ENCODE assay signal across 2 cellular contexts in genomic region chr7:128841171-128841690, GRCh38.
TF ChIP-seq lines count a peak whose summit lies in the region.

No MANE protein-coding gene starts in this region.

TF ChIP-seq in GM12891, 5 proteins besides CTCF, POLR2A, EP300 and RAD21:
- TF ChIP-seq SPI1 (IDR thresholded peaks at IDR 0.05; ENCODE audit: low read depth, low read length) (no peak), TAF1 (IDR thresholded peaks at IDR 0.05; ENCODE audit: low read depth, low read length) (no peak)
TF ChIP-seq in GM12891: peak in this region for 0.

TF ChIP-seq in K562, 482 proteins besides CTCF, POLR2A, EP300 and RAD21:
- TF ChIP-seq CBFB (CRISPR knock-in tag; IDR thresholded peaks at IDR 0.05): 0 out of 2 replicates have a peak, but pooled peaks have one; percentile 37
- 0 out of 2 replicates have a peak, but pooled peaks have one; percentile 26 for TF ChIP-seq ZNF740 (CRISPR knock-in tag; IDR thresholded peaks at IDR 0.05)
- TF ChIP-seq ZNF740 (tag; IDR thresholded peaks at IDR 0.05): no peak
- TF ChIP-seq TFAP4 (CRISPR knock-in tag; IDR thresholded peaks at IDR 0.05; ENCODE audit: borderline replicate concordance): 0 out of 2 replicates have a peak, but pooled peaks have one; percentile 7
- TF ChIP-seq ZNF184 (CRISPR knock-in tag; IDR thresholded peaks at IDR 0.05): no peak
- peak; percentile 58; the same call in 1 of the 2 replicates for TF ChIP-seq ZNF511 (CRISPR knock-in tag; IDR thresholded peaks at IDR 0.05)
- peak; percentile 63 for TF ChIP-seq RBFOX2 (IDR thresholded peaks at IDR 0.05; ENCODE audit: low read depth, low read length)
- TF ChIP-seq SMC3 (conservative IDR thresholded peaks at IDR 0.05; ENCODE audit: insufficient read depth, low read depth, low read length): 0 out of 2 replicates have a peak, but pooled peaks have one; percentile 8
- no peak for TF ChIP-seq ZNF282 (CRISPR knock-in tag; IDR thresholded peaks at IDR 0.05)
